ENCODE assay signal across 10 cellular contexts in the genomic region with DNA sequence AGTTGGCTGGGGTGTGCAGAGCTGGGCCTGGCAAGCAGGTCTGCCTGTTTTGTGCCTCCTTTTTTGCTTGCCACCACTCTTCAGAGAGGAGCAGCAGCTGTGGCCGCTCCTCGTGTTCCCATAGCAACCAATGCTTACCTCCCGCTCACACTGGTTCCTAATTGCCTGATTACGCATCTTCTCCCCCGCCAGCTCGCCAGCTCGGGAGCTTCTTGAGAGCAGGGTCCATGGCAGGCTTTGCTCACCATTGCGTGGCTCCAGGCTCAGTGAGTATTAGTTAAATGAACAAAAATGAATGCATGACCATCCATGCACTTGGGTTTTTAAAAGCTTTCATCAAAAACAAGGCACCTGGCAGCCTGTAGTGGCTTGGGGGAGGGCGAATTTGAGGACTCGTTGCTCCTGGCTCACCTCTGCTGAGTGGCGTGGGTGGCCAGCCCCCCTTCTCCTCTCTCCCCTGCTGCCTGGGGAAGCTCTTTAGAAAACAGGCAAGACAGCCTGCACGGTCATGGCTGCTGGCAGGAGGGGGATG. TPM values are rescaled to one million over a fixed set of nuclear protein-coding genes. Genes with fewer than 3 reads are reported as not detected.
A peak's percentile ranks its signal among the peaks of the same experiment; 100 is the strongest.
DNase-seq lines count a peak whose midpoint lies in the region; TF ChIP-seq lines count a peak whose summit lies in the region.
"Had no signal": no experiment of that assay in that cellular context is flagged by ENCODE, and none has a peak within 500 bp of the region (broad histone marks: within the 10 kb centered on the region; RNA-seq: fewer than 3 reads in every experiment).

No MANE protein-coding gene starts in this region.

- DNase-seq in LHCN-M2 (ENCODE audit: low read depth) = peak; percentile 33
- peak; percentile 68 for DNase-seq in NCI-H510A (lab: John Stamatoyannopoulos, UW)
- peak; percentile 24 for DNase-seq in esophagus muscularis mucosa (ENCODE audit: extremely low spot score)
- peak in 8 of 10 donors; percentile 42 to 95 (median 72) for DNase-seq in posterior cingulate gyrus
- no peak for DNase-seq in MV-4-11 (lab: John Stamatoyannopoulos, UW)
- DNase-seq in activated CD4-positive, alpha-beta T cell treated with anti-CD3 and anti-CD28 coated beads for 48 hours = no peak
- DNase-seq in tibial artery = no peak
- DNase-seq in COLO829 (ENCODE audit: low spot score) = no peak
- DNase-seq: foreskin fibroblast, natural killer cell had no signal

- TF ChIP-seq POLR2A in esophagus muscularis mucosa (IDR thresholded peaks at IDR 0.05; ENCODE audit: low read depth) = no peak

- H3K27ac ChIP-seq in esophagus muscularis mucosa (replicated peaks in 1 of 4) (no peak overlapping the region), tibial artery (no peak overlapping the region)

- intact Hi-C loops in esophagus muscularis mucosa (cut with DNase I) = no loop called here
- intact Hi-C loops in posterior cingulate gyrus (cut with DNase I) = no loop called here
- intact Hi-C loops in tibial artery (cut with DNase I; ENCODE audit: low total_unique reads) = no loop called here

- 60% methylated on average over 10 of the region's 12 CpGs for WGBS in esophagus muscularis mucosa

- TF ChIP-seq EP300 in esophagus muscularis mucosa (IDR thresholded peaks at IDR 0.05) = no peak

- no peaks in the 10 kb centered on the region for H3K4me1 ChIP-seq in esophagus muscularis mucosa
- H3K4me1 ChIP-seq in tibial artery = no peaks in the 10 kb centered on the region

- no peaks in the 10 kb centered on the region for H3K9me3 ChIP-seq in esophagus muscularis mucosa
- H3K9me3 ChIP-seq in tibial artery = peaks cover 0 to 3% (median 0%) of the 10 kb centered on the region in 3 donors

- H3K27me3 ChIP-seq in esophagus muscularis mucosa = no peaks in the 10 kb centered on the region
- no peaks in the 10 kb centered on the region for H3K27me3 ChIP-seq in tibial artery

- H3K4me3 ChIP-seq in esophagus muscularis mucosa = no peak overlapping the region
- H3K4me3 ChIP-seq in tibial artery = no peak overlapping the region

- no peak for TF ChIP-seq CTCF in esophagus muscularis mucosa (IDR thresholded peaks at IDR 0.05)
- TF ChIP-seq CTCF in tibial artery (IDR thresholded peaks at IDR 0.05) = no peak

- no peaks in the 10 kb centered on the region for H3K36me3 ChIP-seq in esophagus muscularis mucosa
- H3K36me3 ChIP-seq in tibial artery = no peaks in the 10 kb centered on the region

RNA-seq across cellular contexts. Expression of a gene that starts 14.2 kb away (rescaled TPM):
- total RNA-seq in LHCN-M2 (2014; rRNA removed) = 15.2 and 21.0 TPM in 2 replicates
- 19.8 TPM for polyA plus RNA-seq in LHCN-M2 (2012)
- total RNA-seq in esophagus muscularis mucosa = 10 to 100 TPM; 17.0 to 25.9 (median 20.6) TPM

Comparison
In these comparisons a context has a peak if more than half of its experiments do, and no peak if none do; other contexts are left out.
1. DNase-seq: peak in LHCN-M2 (single experiment), NCI-H510A (single experiment), esophagus muscularis mucosa (single experiment) and posterior cingulate gyrus (8 of 10); none in MV-4-11 (single experiment), activated CD4-positive, alpha-beta T cell treated with anti-CD3 and anti-CD28 coated beads for 48 hours (single experiment), tibial artery (0 of 2) and COLO829 (single experiment).